In genomic region chr11:71080239-71081097, GRCh38 we compare ENCODE assay signal across 9 cellular contexts.
DNase-seq lines count a peak whose midpoint lies in the region; ATAC-seq and TF ChIP-seq lines count a peak whose summit lies in the region.
"Had no signal": no experiment of that assay in that cellular context is flagged by ENCODE, and none has a peak within 500 bp of the region (broad histone marks: within the 10 kb centered on the region; RNA-seq: fewer than 3 reads in every experiment).

No MANE protein-coding gene starts in this region.

- peak; percentile 34 for DNase-seq in GF-D8 (lab: John Stamatoyannopoulos, UW)
- DNase-seq in LoVo (ENCODE audit: low spot score), result peak; percentile 60
- DNase-seq in PC-3, result peak; percentile 79
- DNase-seq in astrocyte of the hippocampus (ENCODE audit: low read depth, low spot score), result peak; percentile 66
- DNase-seq in iris pigment epithelial cell (ENCODE audit: low read depth), result peak; percentile 52
- peak; percentile 1 for DNase-seq in stimulated activated CD4-positive, alpha-beta T cell treated with anti-CD3 and anti-CD28 coated beads, Interleukin-2, amount 100 ng/mL, for 4 hours (ENCODE audit: low read depth)
- DNase-seq in mesenteric fat pad (ENCODE audit: low spot score), result no peak

- no peaks in the 10 kb centered on the region; the same call in 1 of the 2 replicates for H3K36me3 ChIP-seq in PC-3 (ENCODE audit: low read depth, low read length)
- H3K36me3 ChIP-seq: tibial artery had no signal

- POLR2A ChIA-PET in PC-3 (lab: Charles Lee; ENCODE audit: unreplicated experiment), result no interaction called here

- H3K27me3 ChIP-seq in PC-3 (ENCODE audit: low read length), result no peaks in the 10 kb centered on the region

- TF ChIP-seq CTCF in PC-3 (conservative IDR thresholded peaks at IDR 0.05; ENCODE audit: low read depth, low read length), result peak; percentile 99

- ATAC-seq in PC-3, result peak; percentile 84
- no peak for ATAC-seq in HG03565 (IDR thresholded peaks at IDR 0.05; ENCODE audit: unreplicated experiment)

- peaks cover 6% of the 10 kb centered on the region; the same call in 1 of the 2 replicates for H3K4me1 ChIP-seq in PC-3 (ENCODE audit: insufficient read depth, low read length)
- H3K4me1 ChIP-seq: tibial artery had no signal

- no peak overlapping the region for H3K4me2 ChIP-seq in PC-3 (ENCODE audit: low read length)

- H3K9ac ChIP-seq in PC-3 (ENCODE audit: low read length), result no peak overlapping the region

- no peaks in the 10 kb centered on the region for H3K79me2 ChIP-seq in PC-3 (ENCODE audit: low read length)

- no TSS peak for BruUV-seq in PC-3 (replicated peaks; lab: Mats Ljungman, UMichigan)

- CTCF ChIA-PET in PC-3 (lab: Charles Lee), result no interaction called here

- intact Hi-C loops in PC-3 (cut with micrococcal nuclease), result no loop called here

- H4K20me1 ChIP-seq in PC-3 (ENCODE audit: low read length), result no peaks in the 10 kb centered on the region

- H3F3A ChIP-seq in PC-3 (ENCODE audit: low read length, unreplicated experiment), result no peaks in the 10 kb centered on the region

- no peak overlapping the region for H2AFZ ChIP-seq in PC-3 (ENCODE audit: low read length)

- no peaks in the 10 kb centered on the region for H3K9me2 ChIP-seq in PC-3 (replicated peaks; ENCODE audit: low read length)

- no peak overlapping the region for H3K4me3 ChIP-seq in PC-3 (ENCODE audit: low read length)
- H3K4me3 ChIP-seq: tibial artery had no signal

- H3K27ac ChIP-seq in PC-3 (ENCODE audit: low read length), result no peak overlapping the region
- H3K27ac ChIP-seq: tibial artery had no signal

- H3K9me3 ChIP-seq in PC-3 (ENCODE audit: low read length), result no peaks in the 10 kb centered on the region
